Comparison of ENCODE assay signal across 11 cellular contexts in genomic region chr21:31181089-31181757, GRCh38.
A peak's percentile ranks its signal among the peaks of the same experiment; 100 is the strongest.
DNase-seq lines count a peak whose midpoint lies in the region; ATAC-seq, FAIRE-seq and TF ChIP-seq lines count a peak whose summit lies in the region.
"Had no signal": no experiment of that assay in that cellular context is flagged by ENCODE, and none has a peak within 500 bp of the region (broad histone marks: within the 10 kb centered on the region; RNA-seq: fewer than 3 reads in every experiment).

No MANE protein-coding gene starts in this region.

- CTCF ChIA-PET in activated CD4-positive, alpha-beta memory T cell treated with anti-CD3 and anti-CD28 coated beads, Interleukin-2, amount 10 ng/mL, durations not matched to agents 7 days and 5 days (lab: Charles Lee): interaction anchor here (0.6 to 5.7 kb wide), 18 partner anchors 10 to 421 kb away, joined by 3 to 43 read pairs (median 5); no protein-coding TSS in a partner anchor

- H3K9me3 Mint-ChIP-seq in stimulated activated naive CD8-positive, alpha-beta T cell treated with anti-CD3 and anti-CD28 coated beads, Interleukin-15, Interleukin-2, amounts not matched to agents 100 ng/mL and 50 ng/mL, for 24 hours: no peaks in the 10 kb centered on the region
- H3K9me3 Mint-ChIP-seq in activated CD4-positive, alpha-beta memory T cell treated with anti-CD3 and anti-CD28 coated beads, Interleukin-2, amount 10 ng/mL, durations not matched to agents 7 days and 5 days: no peaks in the 10 kb centered on the region
- no peaks in the 10 kb centered on the region for H3K9me3 Mint-ChIP-seq in activated naive CD8-positive, alpha-beta T cell treated with anti-CD3 and anti-CD28 coated beads, Interleukin-2, amount 10 ng/mL, durations not matched to agents 7 days and 5 days
- H3K9me3 Mint-ChIP-seq: neural progenitor cell had no signal

- H3K27ac ChIP-seq in small intestine (ENCODE audit: low read depth in 1 of 2, low read length in 1 of 2): no peak overlapping the region
- H3K27ac ChIP-seq: cardiac muscle cell, neural progenitor cell had no signal

- no peaks in the 10 kb centered on the region for H3K27me3 ChIP-seq in small intestine (ENCODE audit: control insufficient read depth in 2 of 2, insufficient read depth in 2 of 2, low read length in 2 of 2)
- H3K27me3 ChIP-seq: cardiac muscle cell, neural progenitor cell had no signal

- no peak for FAIRE-seq in small intestine (lab: Jason Lieb, UNC)

- no peaks in the 10 kb centered on the region for H3K9me3 ChIP-seq in small intestine (ENCODE audit: control insufficient read depth, low read depth)

- H3K27me3 Mint-ChIP-seq in stimulated activated naive CD8-positive, alpha-beta T cell treated with anti-CD3 and anti-CD28 coated beads, Interleukin-15, Interleukin-2, amounts not matched to agents 100 ng/mL and 50 ng/mL, for 24 hours: no peaks in the 10 kb centered on the region
- H3K27me3 Mint-ChIP-seq in activated CD4-positive, alpha-beta memory T cell treated with anti-CD3 and anti-CD28 coated beads, Interleukin-2, amount 10 ng/mL, durations not matched to agents 7 days and 5 days: no peaks in the 10 kb centered on the region
- no peaks in the 10 kb centered on the region for H3K27me3 Mint-ChIP-seq in activated naive CD8-positive, alpha-beta T cell treated with anti-CD3 and anti-CD28 coated beads, Interleukin-2, amount 10 ng/mL, durations not matched to agents 7 days and 5 days

- H3K4me1 ChIP-seq in small intestine (ENCODE audit: control insufficient read depth in 2 of 2, insufficient read depth in 1 of 2, low read depth in 1 of 2, low read length in 1 of 2): no peaks in the 10 kb centered on the region
- H3K4me1 ChIP-seq: neural progenitor cell had no signal

- peaks cover 83% of the 10 kb centered on the region for H3K4me1 Mint-ChIP-seq in stimulated activated naive CD8-positive, alpha-beta T cell treated with anti-CD3 and anti-CD28 coated beads, Interleukin-15, Interleukin-2, amounts not matched to agents 100 ng/mL and 50 ng/mL, for 24 hours (ENCODE audit: low read depth)
- peaks cover 74% of the 10 kb centered on the region for H3K4me1 Mint-ChIP-seq in activated CD4-positive, alpha-beta memory T cell treated with anti-CD3 and anti-CD28 coated beads, Interleukin-2, amount 10 ng/mL, durations not matched to agents 7 days and 5 days
- peaks cover 49% of the 10 kb centered on the region for H3K4me1 Mint-ChIP-seq in activated naive CD8-positive, alpha-beta T cell treated with anti-CD3 and anti-CD28 coated beads, Interleukin-2, amount 10 ng/mL, durations not matched to agents 7 days and 5 days

- ATAC-seq in stimulated activated naive CD8-positive, alpha-beta T cell treated with anti-CD3 and anti-CD28 coated beads, Interleukin-15, Interleukin-2, amounts not matched to agents 100 U/mL and 50 U/mL, for 24 hours: no peak
- ATAC-seq in activated naive CD8-positive, alpha-beta T cell treated with anti-CD3 and anti-CD28 coated beads, Interleukin-2, amount 10 ng/mL, durations not matched to agents 7 days and 5 days (ENCODE audit: low read depth): no peak
- ATAC-seq in GM21723 (IDR thresholded peaks at IDR 0.05; ENCODE audit: unreplicated experiment) (no peak), GM18505 (IDR thresholded peaks at IDR 0.05; ENCODE audit: unreplicated experiment) (no peak)

- 84 to 89% (median 86%) methylated on average over 12 of the region's 12 CpGs for WGBS in small intestine, 3 donors

- H3K4me3 ChIP-seq in small intestine (ENCODE audit: low read depth in 1 of 2, low read length in 2 of 2): no peak overlapping the region
- H3K4me3 ChIP-seq: cardiac muscle cell, neural progenitor cell had no signal

- peak overlapping the region; percentile 84 for H3K4me3 Mint-ChIP-seq in stimulated activated naive CD8-positive, alpha-beta T cell treated with anti-CD3 and anti-CD28 coated beads, Interleukin-15, Interleukin-2, amounts not matched to agents 100 ng/mL and 50 ng/mL, for 24 hours
- H3K4me3 Mint-ChIP-seq in activated CD4-positive, alpha-beta memory T cell treated with anti-CD3 and anti-CD28 coated beads, Interleukin-2, amount 10 ng/mL, durations not matched to agents 7 days and 5 days: peak overlapping the region; percentile 55
- H3K4me3 Mint-ChIP-seq in activated naive CD8-positive, alpha-beta T cell treated with anti-CD3 and anti-CD28 coated beads, Interleukin-2, amount 10 ng/mL, durations not matched to agents 7 days and 5 days: peak overlapping the region; percentile 71
- H3K4me3 Mint-ChIP-seq: neural progenitor cell had no signal

- POLR2A ChIA-PET in activated CD4-positive, alpha-beta memory T cell treated with anti-CD3 and anti-CD28 coated beads, Interleukin-2, amount 10 ng/mL, durations not matched to agents 7 days and 5 days (lab: Charles Lee): interaction anchor here (0.7 to 3.1 kb wide), 9 partner anchors 7 to 378 kb away, joined by 3 to 16 read pairs (median 5); no protein-coding TSS in a partner anchor
- POLR2A ChIA-PET in activated naive CD8-positive, alpha-beta T cell treated with anti-CD3 and anti-CD28 coated beads, Interleukin-2, amount 10 ng/mL, durations not matched to agents 7 days and 5 days (lab: Charles Lee): interaction anchor here (1.7 to 2.4 kb wide), 2 partner anchors 49 to 378 kb away, joined by 3 to 9 read pairs; no protein-coding TSS in a partner anchor

- H3K36me3 ChIP-seq in small intestine (ENCODE audit: control insufficient read depth in 2 of 2, insufficient read depth in 2 of 2, low read length in 2 of 2): no peaks in the 10 kb centered on the region
- H3K36me3 ChIP-seq: cardiac muscle cell, neural progenitor cell had no signal

- peak overlapping the region; percentile 96 for H3K27ac Mint-ChIP-seq in stimulated activated naive CD8-positive, alpha-beta T cell treated with anti-CD3 and anti-CD28 coated beads, Interleukin-15, Interleukin-2, amounts not matched to agents 100 ng/mL and 50 ng/mL, for 24 hours
- peak overlapping the region; percentile 87 for H3K27ac Mint-ChIP-seq in activated CD4-positive, alpha-beta memory T cell treated with anti-CD3 and anti-CD28 coated beads, Interleukin-2, amount 10 ng/mL, durations not matched to agents 7 days and 5 days
- peak overlapping the region; percentile 89 for H3K27ac Mint-ChIP-seq in activated naive CD8-positive, alpha-beta T cell treated with anti-CD3 and anti-CD28 coated beads, Interleukin-2, amount 10 ng/mL, durations not matched to agents 7 days and 5 days
- H3K27ac Mint-ChIP-seq: neural progenitor cell had no signal

- no peak for DNase-seq in stimulated activated naive CD8-positive, alpha-beta T cell treated with anti-CD3 and anti-CD28 coated beads, Interleukin-15, Interleukin-2, amounts not matched to agents 100 U/mL and 50 U/mL, for 24 hours
- DNase-seq in activated CD4-positive, alpha-beta memory T cell treated with anti-CD3 and anti-CD28 coated beads, Interleukin-2, amount 10 ng/mL, durations not matched to agents 7 days and 5 days: no peak
- no peak for DNase-seq in activated naive CD8-positive, alpha-beta T cell treated with anti-CD3 and anti-CD28 coated beads, Interleukin-2, amount 10 ng/mL, durations not matched to agents 7 days and 5 days
- no peak for DNase-seq in A172 (ENCODE audit: low spot score)
- DNase-seq in small intestine: no peak
- DNase-seq: kidney had no signal

- no peak for TF ChIP-seq POLR2A in GM18505 (IDR thresholded peaks at IDR 0.05; ENCODE audit: borderline replicate concordance, extremely low read depth, insufficient read depth, insufficient read length)

- H3K36me3 Mint-ChIP-seq in stimulated activated naive CD8-positive, alpha-beta T cell treated with anti-CD3 and anti-CD28 coated beads, Interleukin-15, Interleukin-2, amounts not matched to agents 100 ng/mL and 50 ng/mL, for 24 hours (ENCODE audit: low read depth): peaks cover 42% of the 10 kb centered on the region
- peaks cover 51% of the 10 kb centered on the region for H3K36me3 Mint-ChIP-seq in activated CD4-positive, alpha-beta memory T cell treated with anti-CD3 and anti-CD28 coated beads, Interleukin-2, amount 10 ng/mL, durations not matched to agents 7 days and 5 days (ENCODE audit: low read depth)
- H3K36me3 Mint-ChIP-seq in activated naive CD8-positive, alpha-beta T cell treated with anti-CD3 and anti-CD28 coated beads, Interleukin-2, amount 10 ng/mL, durations not matched to agents 7 days and 5 days: peaks cover 5% of the 10 kb centered on the region
